In genomic region chr11:36408476-36409136, GRCh38 we compare ENCODE assay signal across 8 cellular contexts.
A peak's percentile ranks its signal among the peaks of the same experiment; 100 is the strongest.
DNase-seq lines count a peak whose midpoint lies in the region; ATAC-seq and TF ChIP-seq lines count a peak whose summit lies in the region.

No MANE protein-coding gene starts in this region.

- intact Hi-C loops in activated naive CD4-positive, alpha-beta T cell treated with anti-CD3 and anti-CD28 coated beads for 36 hours (cut with micrococcal nuclease) = loop anchor here (1.0 to 2.0 kb wide), 6 partner anchors 13 to 54 kb away; no protein-coding TSS in a partner anchor
- intact Hi-C loops in activated T-helper 1 cell treated with anti-CD3 and anti-CD28 coated beads, Interleukin-12 subunit alpha, Interleukin-12 subunit beta, Interleukin-2, Interleukin-4 antibody, amounts not matched to agents 30 ng/mL and 10 ng/mL and 1 ng/mL, durations not matched to agents 14 hours and 24 hours and 36 hours (cut with micrococcal nuclease) = loop anchor here (1.0 kb wide), 6 partner anchors 8 to 54 kb away; no protein-coding TSS in a partner anchor
- intact Hi-C loops in uterus (cut with DNase I; ENCODE audit: low total_unique reads) = no loop called here

- no peaks in the 10 kb centered on the region for H3K27me3 ChIP-seq in uterus

- no peaks in the 10 kb centered on the region for H3K4me1 ChIP-seq in uterus

- H3K27ac ChIP-seq in uterus = no peak overlapping the region

- H3K36me3 Mint-ChIP-seq in activated naive CD4-positive, alpha-beta T cell treated with anti-CD3 and anti-CD28 coated beads for 36 hours (ENCODE audit: low read depth) = peaks cover 7% of the 10 kb centered on the region
- H3K36me3 Mint-ChIP-seq in activated T-helper 1 cell treated with anti-CD3 and anti-CD28 coated beads, Interleukin-12 subunit alpha, Interleukin-12 subunit beta, Interleukin-2, Interleukin-4 antibody, amounts not matched to agents 30 ng/mL and 10 ng/mL and 1 ng/mL, durations not matched to agents 14 hours and 24 hours and 36 hours (ENCODE audit: low read depth) = peaks cover 72% of the 10 kb centered on the region
- peaks cover 47 to 85% (median 53%) of the 10 kb centered on the region in 3 donors for H3K36me3 Mint-ChIP-seq in immature natural killer cell

- H3K27me3 Mint-ChIP-seq in activated naive CD4-positive, alpha-beta T cell treated with anti-CD3 and anti-CD28 coated beads for 36 hours (ENCODE audit: low read depth) = no peaks in the 10 kb centered on the region
- H3K27me3 Mint-ChIP-seq in activated T-helper 1 cell treated with anti-CD3 and anti-CD28 coated beads, Interleukin-12 subunit alpha, Interleukin-12 subunit beta, Interleukin-2, Interleukin-4 antibody, amounts not matched to agents 30 ng/mL and 10 ng/mL and 1 ng/mL, durations not matched to agents 14 hours and 24 hours and 36 hours (ENCODE audit: insufficient read depth) = no peaks in the 10 kb centered on the region
- H3K27me3 Mint-ChIP-seq in immature natural killer cell (ENCODE audit: low read depth in 3 of 3) = peaks cover 0 to 7% (median 2%) of the 10 kb centered on the region in 3 donors
- no peaks in the 10 kb centered on the region for H3K27me3 Mint-ChIP-seq in stimulated activated naive CD8-positive, alpha-beta T cell treated with anti-CD3 and anti-CD28 coated beads, Interleukin-15, amount 100 ng/mL, for 72 hours

- no peak for TF ChIP-seq CTCF in uterus (IDR thresholded peaks at IDR 0.05)
- no peak for TF ChIP-seq CTCF in foreskin fibroblast (IDR thresholded peaks at IDR 0.05; ENCODE audit: low read depth, low read length)

- ATAC-seq in stimulated activated naive CD8-positive, alpha-beta T cell treated with anti-CD3 and anti-CD28 coated beads, Interleukin-15, amount 100 ng/mL, for 72 hours = peak; percentile 16

- peak overlapping the region; percentile 10 for H3K4me3 Mint-ChIP-seq in activated naive CD4-positive, alpha-beta T cell treated with anti-CD3 and anti-CD28 coated beads for 36 hours
- peak overlapping the region; percentile 69 for H3K4me3 Mint-ChIP-seq in activated T-helper 1 cell treated with anti-CD3 and anti-CD28 coated beads, Interleukin-12 subunit alpha, Interleukin-12 subunit beta, Interleukin-2, Interleukin-4 antibody, amounts not matched to agents 30 ng/mL and 10 ng/mL and 1 ng/mL, durations not matched to agents 14 hours and 24 hours and 36 hours
- H3K4me3 Mint-ChIP-seq in immature natural killer cell = peak overlapping the region; percentile 82 to 88 (median 83)
- peak overlapping the region; percentile 60 to 67 for H3K4me3 Mint-ChIP-seq in stimulated activated naive CD8-positive, alpha-beta T cell treated with anti-CD3 and anti-CD28 coated beads, Interleukin-15, amount 100 ng/mL, for 72 hours

- peak overlapping the region; percentile 87 for H3K27ac Mint-ChIP-seq in activated naive CD4-positive, alpha-beta T cell treated with anti-CD3 and anti-CD28 coated beads for 36 hours
- H3K27ac Mint-ChIP-seq in activated T-helper 1 cell treated with anti-CD3 and anti-CD28 coated beads, Interleukin-12 subunit alpha, Interleukin-12 subunit beta, Interleukin-2, Interleukin-4 antibody, amounts not matched to agents 30 ng/mL and 10 ng/mL and 1 ng/mL, durations not matched to agents 14 hours and 24 hours and 36 hours = peak overlapping the region; percentile 94
- peak overlapping the region; percentile 90 to 99 (median 98) for H3K27ac Mint-ChIP-seq in immature natural killer cell
- peak overlapping the region; percentile 87 to 95 for H3K27ac Mint-ChIP-seq in stimulated activated naive CD8-positive, alpha-beta T cell treated with anti-CD3 and anti-CD28 coated beads, Interleukin-15, amount 100 ng/mL, for 72 hours

- CTCF ChIA-PET in activated naive CD4-positive, alpha-beta T cell treated with anti-CD3 and anti-CD28 coated beads for 36 hours (lab: Charles Lee) = interaction anchor here (1.2 kb wide), 1 partner anchor 60 kb away, joined by 3 read pairs; no protein-coding TSS in a partner anchor

- no peak for DNase-seq in activated naive CD4-positive, alpha-beta T cell treated with anti-CD3 and anti-CD28 coated beads for 36 hours
- no peak for DNase-seq in activated naive CD4-positive, alpha-beta T cell treated with Interleukin-2 at 50 U/mL for 16 hours
- no peak for DNase-seq in activated T-helper 1 cell treated with anti-CD3 and anti-CD28 coated beads, Interleukin-12 subunit alpha, Interleukin-12 subunit beta, Interleukin-2, Interleukin-4 antibody, amounts not matched to agents 30 ng/mL and 10 ng/mL and 1 ng/mL, durations not matched to agents 14 hours and 24 hours and 36 hours (ENCODE audit: low spot score)
- DNase-seq in immature natural killer cell (peak; percentile 34 to 49 (median 49)), NCI-H2196 (lab: John Stamatoyannopoulos, UW; ENCODE audit: unreplicated experiment) (no peak), uterus (no peak), foreskin fibroblast (no peak)
- DNase-seq in stimulated activated naive CD8-positive, alpha-beta T cell treated with anti-CD3 and anti-CD28 coated beads, Interleukin-15, amount 100 ng/mL, for 72 hours = no peak

- H3K9me3 Mint-ChIP-seq in activated naive CD4-positive, alpha-beta T cell treated with anti-CD3 and anti-CD28 coated beads for 36 hours = no peaks in the 10 kb centered on the region
- no peaks in the 10 kb centered on the region for H3K9me3 Mint-ChIP-seq in activated T-helper 1 cell treated with anti-CD3 and anti-CD28 coated beads, Interleukin-12 subunit alpha, Interleukin-12 subunit beta, Interleukin-2, Interleukin-4 antibody, amounts not matched to agents 30 ng/mL and 10 ng/mL and 1 ng/mL, durations not matched to agents 14 hours and 24 hours and 36 hours
- H3K9me3 Mint-ChIP-seq in immature natural killer cell = peaks cover 0 to 1% (median 0%) of the 10 kb centered on the region in 6 donors
- H3K9me3 Mint-ChIP-seq in stimulated activated naive CD8-positive, alpha-beta T cell treated with anti-CD3 and anti-CD28 coated beads, Interleukin-15, amount 100 ng/mL, for 72 hours = no peaks in the 10 kb centered on the region

- no peak overlapping the region for H3K4me3 ChIP-seq in uterus
- H3K4me3 ChIP-seq in foreskin fibroblast (ENCODE audit: low read depth in 1 of 2, low read length in 2 of 2) = no peak overlapping the region

- TF ChIP-seq POLR2A in uterus (IDR thresholded peaks at IDR 0.05) = no peak

- H3K9me3 ChIP-seq in uterus = no peaks in the 10 kb centered on the region

- peaks cover 44% of the 10 kb centered on the region for H3K4me1 Mint-ChIP-seq in activated naive CD4-positive, alpha-beta T cell treated with anti-CD3 and anti-CD28 coated beads for 36 hours (ENCODE audit: low read depth)
- H3K4me1 Mint-ChIP-seq in activated T-helper 1 cell treated with anti-CD3 and anti-CD28 coated beads, Interleukin-12 subunit alpha, Interleukin-12 subunit beta, Interleukin-2, Interleukin-4 antibody, amounts not matched to agents 30 ng/mL and 10 ng/mL and 1 ng/mL, durations not matched to agents 14 hours and 24 hours and 36 hours (ENCODE audit: low read depth) = peaks cover 86% of the 10 kb centered on the region
- peaks cover 95 to 97% of the 10 kb centered on the region in 2 donors for H3K4me1 Mint-ChIP-seq in immature natural killer cell
- H3K4me1 Mint-ChIP-seq in stimulated activated naive CD8-positive, alpha-beta T cell treated with anti-CD3 and anti-CD28 coated beads, Interleukin-15, amount 100 ng/mL, for 72 hours = peaks cover 66% of the 10 kb centered on the region

- H3K36me3 ChIP-seq in uterus = no peaks in the 10 kb centered on the region

Comparison
In these comparisons a context has a peak if more than half of its experiments do, and no peak if none do; other contexts are left out.
1. DNase-seq: peak in immature natural killer cell (3 of 3); none in activated naive CD4-positive, alpha-beta T cell treated with anti-CD3 and anti-CD28 coated beads for 36 hours (single experiment), activated naive CD4-positive, alpha-beta T cell treated with Interleukin-2 at 50 U/mL for 16 hours (single experiment), activated T-helper 1 cell treated with anti-CD3 and anti-CD28 coated beads, Interleukin-12 subunit alpha, Interleukin-12 subunit beta, Interleukin-2, Interleukin-4 antibody, amounts not matched to agents 30 ng/mL and 10 ng/mL and 1 ng/mL, durations not matched to agents 14 hours and 24 hours and 36 hours (single experiment), stimulated activated naive CD8-positive, alpha-beta T cell treated with anti-CD3 and anti-CD28 coated beads, Interleukin-15, amount 100 ng/mL, for 72 hours (0 of 2), NCI-H2196 (single experiment), uterus (0 of 2) and foreskin fibroblast (0 of 2).
2. H3K4me3 Mint-ChIP-seq: peak in every context shown above with its lines; median percentile 83 in immature natural killer cell; 69 in activated T-helper 1 cell treated with anti-CD3 and anti-CD28 coated beads, Interleukin-12 subunit alpha, Interleukin-12 subunit beta, Interleukin-2, Interleukin-4 antibody, amounts not matched to agents 30 ng/mL and 10 ng/mL and 1 ng/mL, durations not matched to agents 14 hours and 24 hours and 36 hours; 64 in stimulated activated naive CD8-positive, alpha-beta T cell treated with anti-CD3 and anti-CD28 coated beads, Interleukin-15, amount 100 ng/mL, for 72 hours; 10 in activated naive CD4-positive, alpha-beta T cell treated with anti-CD3 and anti-CD28 coated beads for 36 hours.
3. Peak in every context shown above with its lines, with median percentiles within 50 percentile points of each other: H3K27ac Mint-ChIP-seq.